Comparison of ENCODE assay signal across 8 cellular contexts in the genomic region with DNA sequence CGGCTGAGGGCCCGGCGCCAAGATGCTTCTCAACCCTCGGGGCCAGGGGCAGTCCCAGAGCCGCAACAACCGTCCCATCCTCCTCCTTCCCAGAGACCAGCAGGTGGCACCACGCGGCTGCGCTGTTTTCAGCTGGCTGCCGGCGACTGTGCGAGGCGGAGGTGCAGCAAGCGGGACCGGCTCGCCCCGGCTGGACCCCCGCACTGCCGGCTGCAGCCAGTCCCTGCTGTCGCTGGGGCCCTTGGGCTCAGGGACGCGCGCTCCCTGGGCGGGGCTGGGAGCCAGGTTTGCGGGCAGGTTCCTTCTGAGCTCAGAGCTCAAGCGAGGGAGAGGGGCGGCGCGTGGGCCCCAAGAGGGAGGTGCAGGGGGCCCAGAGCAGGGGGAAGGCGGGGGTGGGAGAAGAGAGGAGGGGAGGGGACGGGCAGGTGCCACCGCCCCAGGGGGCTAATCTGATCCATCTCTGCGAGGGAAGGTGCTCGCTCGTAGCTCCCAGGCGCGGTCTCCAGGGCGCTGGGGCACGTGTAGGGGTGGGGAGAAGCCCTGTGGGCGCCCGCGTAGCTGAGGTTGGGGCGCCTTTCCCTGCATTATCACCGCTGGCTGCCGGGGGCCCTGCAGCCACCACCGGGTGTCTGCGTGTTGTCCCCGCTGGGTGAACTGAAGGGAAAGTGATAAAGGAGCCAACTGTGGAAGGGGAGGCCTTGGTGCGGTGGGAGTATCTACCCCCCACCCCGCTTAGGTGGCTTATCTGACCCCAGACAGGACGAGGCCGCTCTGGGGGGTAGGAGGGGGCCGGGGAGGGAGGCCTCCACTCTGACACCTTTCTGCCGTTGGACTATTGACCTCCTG. TPM values are rescaled to one million over a fixed set of nuclear protein-coding genes. Genes with fewer than 3 reads are reported as not detected.
DNase-seq lines count a peak whose midpoint lies in the region; ATAC-seq lines count a peak whose summit lies in the region.

No MANE protein-coding gene starts in this region.

- no peaks in the 10 kb centered on the region for H3K9me3 ChIP-seq in effector memory CD4-positive, alpha-beta T cell (ENCODE audit: control insufficient read depth, low read length)

- ATAC-seq in GM21825 (IDR thresholded peaks at IDR 0.05; ENCODE audit: unreplicated experiment) (peak; percentile 53), HG03565 (IDR thresholded peaks at IDR 0.05; ENCODE audit: unreplicated experiment) (no peak)

- H3K79me2 ChIP-seq in mesendoderm (ENCODE audit: control insufficient read depth, insufficient read depth, low read length) = no peaks in the 10 kb centered on the region

- H3K4me3 ChIP-seq in effector memory CD4-positive, alpha-beta T cell (ENCODE audit: insufficient read depth, low read depth, low read length, poor library complexity, severe bottlenecking) = peak overlapping the region; percentile 30
- H3K4me3 ChIP-seq in mesendoderm (ENCODE audit: low read length) = no peak overlapping the region

- peak overlapping the region; percentile 70 for H3K56ac ChIP-seq in mesendoderm (ENCODE audit: low read length)

- WGBS in mesendoderm (ENCODE audit: extremely low coverage, insufficient coverage, low lambda C conversion rate) = no CpG with 5 or more reads among the region's 54 CpGs

- DNase-seq in C1 segment of cervical spinal cord (lab: John Stamatoyannopoulos, UW) (peak in 12 of 14 donors; percentile 30 to 81 (median 72)), NCI-H446 treated with DMSO at 0.1 percent for 48 hours (lab: John Stamatoyannopoulos, UW) (peak; percentile 31), mesendoderm (peak; percentile 92)
- peak; percentile 62 to 64 (median 64) for DNase-seq in activated CD8-positive, alpha-beta memory T cell treated with anti-CD3 and anti-CD28 coated beads for 48 hours (ENCODE audit: low read depth in 2 of 3, low spot score in 2 of 3)
- peak; percentile 47 to 58 (median 58) for DNase-seq in effector memory CD4-positive, alpha-beta T cell
- peak; percentile 52 to 69 for DNase-seq in stimulated activated CD8-positive, alpha-beta memory T cell treated with anti-CD3 and anti-CD28 coated beads, Interleukin-15, amount 100 ng/mL, for 4 hours (ENCODE audit: low read depth in 2 of 2)

- H4K5ac ChIP-seq in mesendoderm (ENCODE audit: low read length) = no peak overlapping the region

- H2BK120ac ChIP-seq in mesendoderm (ENCODE audit: low read depth, low read length) = no peak overlapping the region

- no peak overlapping the region for H2BK5ac ChIP-seq in mesendoderm (ENCODE audit: low read length)

- no peaks in the 10 kb centered on the region for H3K27me3 ChIP-seq in effector memory CD4-positive, alpha-beta T cell (replicated peaks; ENCODE audit: control insufficient read depth, insufficient read depth, low read length, poor library complexity, severe bottlenecking)
- H3K27me3 ChIP-seq in mesendoderm (ENCODE audit: insufficient read depth, low read length, poor library complexity) = no peaks in the 10 kb centered on the region

- no peak overlapping the region for H3K23ac ChIP-seq in mesendoderm (ENCODE audit: low read length)

- peak overlapping the region; percentile 38 for H3K4me2 ChIP-seq in mesendoderm (ENCODE audit: low read length)

- H3K4me1 ChIP-seq in effector memory CD4-positive, alpha-beta T cell (ENCODE audit: control insufficient read depth, insufficient read depth, low read length, poor library complexity, severe bottlenecking) = peaks cover 44% of the 10 kb centered on the region
- H3K4me1 ChIP-seq in mesendoderm (ENCODE audit: control insufficient read depth, low read depth, low read length) = peaks cover 6% of the 10 kb centered on the region

- H3K9ac ChIP-seq in mesendoderm (ENCODE audit: low read length) = peak overlapping the region; percentile 51

- no peak overlapping the region for H2BK15ac ChIP-seq in mesendoderm (replicated peaks; ENCODE audit: low read depth)

- peak overlapping the region; percentile 58 for H3K27ac ChIP-seq in effector memory CD4-positive, alpha-beta T cell (ENCODE audit: insufficient read depth, low read length, poor library complexity, severe bottlenecking)
- H3K27ac ChIP-seq in mesendoderm (ENCODE audit: low read depth, low read length) = no peak overlapping the region

- H3K4ac ChIP-seq in mesendoderm (ENCODE audit: low read depth, low read length) = no peak overlapping the region

- peaks cover 42% of the 10 kb centered on the region for H3K36me3 ChIP-seq in effector memory CD4-positive, alpha-beta T cell (ENCODE audit: control insufficient read depth, insufficient read depth, low read length)
- peaks cover 2% of the 10 kb centered on the region for H3K36me3 ChIP-seq in mesendoderm (ENCODE audit: control insufficient read depth, insufficient read depth, low read length)

- no peak overlapping the region for H4K8ac ChIP-seq in mesendoderm (ENCODE audit: low read depth, low read length)

- H3K18ac ChIP-seq in mesendoderm (ENCODE audit: low read length) = no peak overlapping the region

- H2AK5ac ChIP-seq in mesendoderm (ENCODE audit: low read length) = no peak overlapping the region

- no peaks in the 10 kb centered on the region for H3K79me1 ChIP-seq in mesendoderm (ENCODE audit: low read length)

RNA-seq across cellular contexts. Expression of gene STAT5A, which starts 24.2 kb away (rescaled TPM):
- polyA plus RNA-seq in mesendoderm (2013, experiment 1 of 2) = 1.7 TPM
- 1.7 TPM for polyA plus RNA-seq in mesendoderm (2013, experiment 2 of 2)

RNA-seq across cellular contexts. Expression of gene STAT5B, which starts 36.3 kb away (rescaled TPM):
- 24.3 TPM for polyA plus RNA-seq in mesendoderm (2013, experiment 1 of 2)
- 26.6 TPM for polyA plus RNA-seq in mesendoderm (2013, experiment 2 of 2)

Comparison
In these comparisons a context has a peak if more than half of its experiments do, and no peak if none do; other contexts are left out.
1. DNase-seq: peak in every context shown above with its lines; median percentile 92 in mesendoderm; 72 in C1 segment of cervical spinal cord; 64 in activated CD8-positive, alpha-beta memory T cell treated with anti-CD3 and anti-CD28 coated beads for 48 hours; 60 in stimulated activated CD8-positive, alpha-beta memory T cell treated with anti-CD3 and anti-CD28 coated beads, Interleukin-15, amount 100 ng/mL, for 4 hours; 58 in effector memory CD4-positive, alpha-beta T cell; 31 in NCI-H446 treated with DMSO at 0.1 percent for 48 hours.